In the genomic region with DNA sequence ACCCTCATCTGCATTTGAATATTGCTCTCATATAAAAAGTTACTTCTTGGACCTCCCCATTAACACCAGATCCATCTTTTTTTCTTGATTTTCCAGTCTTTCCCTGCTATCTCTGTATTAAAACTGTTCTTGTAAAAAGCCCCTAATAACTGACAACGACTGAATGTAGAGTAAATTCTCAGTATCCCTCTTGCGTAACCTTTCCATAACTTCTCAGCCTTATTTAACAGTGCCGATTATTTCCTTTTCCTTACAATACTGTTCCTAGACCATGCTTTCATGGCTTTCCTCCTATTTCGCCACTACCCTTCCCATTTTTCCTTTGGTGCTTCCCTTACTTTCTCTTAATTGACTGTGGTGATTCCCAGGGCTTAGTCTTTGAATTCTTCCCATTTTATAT, we compare ENCODE assay signal across 1 cellular context.
TF ChIP-seq lines count a peak whose summit lies in the region.

No MANE protein-coding gene starts in this region.

TF ChIP-seq in IMR-90, 13 proteins besides CTCF, POLR2A, EP300 and RAD21:
- TF ChIP-seq CEBPB (IDR thresholded peaks at IDR 0.05; ENCODE audit: low read depth, low read length) (peak; percentile 88), CHD1 (IDR thresholded peaks at IDR 0.05; ENCODE audit: low read depth, low read length) (no peak)
